Comparison of ENCODE assay signal across 9 cellular contexts in genomic region chr7:26667514-26668133, GRCh38.
DNase-seq lines count a peak whose midpoint lies in the region; ATAC-seq and TF ChIP-seq lines count a peak whose summit lies in the region.
"Had no signal": no experiment of that assay in that cellular context is flagged by ENCODE, and none has a peak within 500 bp of the region (broad histone marks: within the 10 kb centered on the region; RNA-seq: fewer than 3 reads in every experiment).

No MANE protein-coding gene starts in this region.

- H3K36me3 Mint-ChIP-seq in neural crest cell (ENCODE audit: low read depth): no peaks in the 10 kb centered on the region
- H3K36me3 Mint-ChIP-seq in type B pancreatic cell: no peaks in the 10 kb centered on the region

- peak; percentile 25 to 51 for ATAC-seq in activated CD4-positive, CD25-positive, alpha-beta regulatory T cell treated with anti-CD3 and anti-CD28 coated beads, Interleukin-2, amount 50 U/mL, for 24 hours

- peaks cover 3% of the 10 kb centered on the region; the same call in 1 of the 2 replicates for H4K20me1 ChIP-seq in OCI-LY7 (ENCODE audit: insufficient read depth, low read length)
- H4K20me1 ChIP-seq: BLaER1 had no signal

- no peak for DNase-seq in activated CD4-positive, CD25-positive, alpha-beta regulatory T cell treated with anti-CD3 and anti-CD28 coated beads, Interleukin-2, amount 50 U/mL, for 72 hours
- peak; percentile 97 for DNase-seq in LHCN-M2 (ENCODE audit: low read depth)
- DNase-seq in OCI-LY7 (ENCODE audit: low spot score): peak; percentile 85
- peak; percentile 46 to 49 for DNase-seq in activated T-cell treated with anti-CD3 and anti-CD28 coated beads, Interleukin-2, amount 50 U/mL, for 48 hours
- DNase-seq in fibroblast of peridontal ligament (ENCODE audit: extremely low read depth): peak; percentile 93
- DNase-seq in neural crest cell (ENCODE audit: low read depth, low spot score): peak; percentile 70
- DNase-seq in type B pancreatic cell (ENCODE audit: extremely low spot score, unreplicated experiment): peak; percentile 72

- no peak overlapping the region for H3K4me3 ChIP-seq in OCI-LY7 (ENCODE audit: low read depth, low read length, poor library complexity, severe bottlenecking)
- H3K4me3 ChIP-seq: BLaER1 had no signal

- intact Hi-C loops in OCI-LY7 (cut with micrococcal nuclease; ENCODE audit: unreplicated experiment): loop anchor here (1.0 to 5.0 kb wide), 6 partner anchors 167 to 775 kb away; no protein-coding TSS in a partner anchor

- H3K27ac ChIP-seq in OCI-LY7 (ENCODE audit: low read depth, low read length, poor library complexity, severe bottlenecking): no peak overlapping the region
- H3K27ac ChIP-seq: BLaER1 had no signal

- no peak overlapping the region for H2AFZ ChIP-seq in OCI-LY7 (ENCODE audit: low read length)

- no peaks in the 10 kb centered on the region for H3K9me3 ChIP-seq in OCI-LY7 (ENCODE audit: low read length)
- H3K9me3 ChIP-seq: BLaER1 had no signal

- POLR2A ChIA-PET in OCI-LY7 (lab: Charles Lee): interaction anchor here (0.8 to 1.6 kb wide), 2 partner anchors 14 to 172 kb away, joined by 3 read pairs; no protein-coding TSS in a partner anchor

- no peaks in the 10 kb centered on the region for H3K9me2 ChIP-seq in OCI-LY7 (ENCODE audit: insufficient read depth, low read length)

- H3K4me3 Mint-ChIP-seq in neural crest cell (no peak overlapping the region), type B pancreatic cell (no peak overlapping the region)

- H3K27ac Mint-ChIP-seq in neural crest cell (ENCODE audit: unreplicated experiment) (no peak overlapping the region), type B pancreatic cell (peak overlapping the region; percentile 24)

- peak; percentile 96 for TF ChIP-seq CTCF in OCI-LY7 (conservative IDR thresholded peaks at IDR 0.05; ENCODE audit: low read length)
- peak; percentile 96 for TF ChIP-seq CTCF in neural crest cell (conservative IDR thresholded peaks at IDR 0.05)
- peak; percentile 93 for TF ChIP-seq CTCF in type B pancreatic cell (conservative IDR thresholded peaks at IDR 0.05)

- peaks cover 8% of the 10 kb centered on the region for H3K4me1 Mint-ChIP-seq in neural crest cell
- peaks cover 11% of the 10 kb centered on the region for H3K4me1 Mint-ChIP-seq in type B pancreatic cell (ENCODE audit: unreplicated experiment)

- CTCF ChIA-PET in OCI-LY7 (lab: Charles Lee; ENCODE audit: unreplicated experiment): interaction anchor here (0.6 to 1.0 kb wide), 2 partner anchors 298 to 302 kb away, joined by 3 read pairs; no protein-coding TSS in a partner anchor

- no peaks in the 10 kb centered on the region for H3K36me3 ChIP-seq in OCI-LY7 (ENCODE audit: insufficient read depth, low read length)
- H3K36me3 ChIP-seq: BLaER1 had no signal

- H3K9me3 Mint-ChIP-seq in neural crest cell (no peaks in the 10 kb centered on the region), type B pancreatic cell (no peaks in the 10 kb centered on the region)

- H3K4me2 ChIP-seq in OCI-LY7 (ENCODE audit: low read length): 0 out of 2 replicates have a peak overlapping the region, but pooled peaks have one; percentile 9
- H3K4me2 ChIP-seq: BLaER1 had no signal

- no peaks in the 10 kb centered on the region for H3K4me1 ChIP-seq in OCI-LY7 (ENCODE audit: insufficient read depth, low read length, poor library complexity, severe bottlenecking)

- H3K27me3 Mint-ChIP-seq in neural crest cell (ENCODE audit: low read depth) (peaks cover 26% of the 10 kb centered on the region), type B pancreatic cell (no peaks in the 10 kb centered on the region)

- H3K79me2 ChIP-seq in OCI-LY7 (ENCODE audit: insufficient read depth, low read depth, low read length): no peaks in the 10 kb centered on the region

- no TSS peak for BruUV-seq in OCI-LY7 (replicated peaks; lab: Mats Ljungman, UMichigan)
